Comparison of ENCODE assay signal across 19 cellular contexts in genomic region chr9:27367922-27368316, GRCh38.
A peak's percentile ranks its signal among the peaks of the same experiment; 100 is the strongest.
DNase-seq lines count a peak whose midpoint lies in the region; FAIRE-seq and TF ChIP-seq lines count a peak whose summit lies in the region.
"Had no signal": no experiment of that assay in that cellular context is flagged by ENCODE, and none has a peak within 500 bp of the region (broad histone marks: within the 10 kb centered on the region; RNA-seq: fewer than 3 reads in every experiment).

No MANE protein-coding gene starts in this region.

- no peak overlapping the region for H3K4me3 ChIP-seq in astrocyte of the spinal cord (ENCODE audit: low read depth, low read length)
- no peak overlapping the region for H3K4me3 ChIP-seq in hepatocyte
- H3K4me3 ChIP-seq: heart right ventricle, prostate gland, thyroid gland had no signal

- in situ Hi-C loops in astrocyte of the spinal cord (cut with HindIII; ENCODE audit: low sequenced_read_pairs), result no loop called here

- no peak overlapping the region for H2AFZ ChIP-seq in hepatocyte

- no peaks in the 10 kb centered on the region for H3K36me3 ChIP-seq in hepatocyte (replicated peaks; ENCODE audit: insufficient read depth, low read depth)
- H3K36me3 ChIP-seq: heart right ventricle, prostate gland, thyroid gland had no signal

- no peak for DNase-seq in GM12891 (ENCODE audit: insufficient read length, low spot score)
- peak; percentile 4 for DNase-seq in astrocyte of the spinal cord (ENCODE audit: low read depth, low spot score)
- DNase-seq in hepatocyte (ENCODE audit: low spot score), result no peak
- DNase-seq in superior temporal gyrus (ENCODE audit: extremely low spot score), result peak; percentile 59
- DNase-seq in activated naive CD4-positive, alpha-beta T cell (lab: John Stamatoyannopoulos, UW), result no peak
- no peak for DNase-seq in anterior cingulate cortex (lab: John Stamatoyannopoulos, UW)
- DNase-seq in GM19240 (ENCODE audit: insufficient read length, low spot score), result no peak
- DNase-seq in activated naive CD4-positive, alpha-beta T cell treated with anti-CD3 and anti-CD28 coated beads, Interleukin-2, amount 50 U/mL, for 16 hours, result no peak
- DNase-seq: activated gamma-delta T cell, DMS 273 treated with DMSO at 0.1 percent for 48 hours, NCI-H2081 treated with DMSO at 0.1 percent for 48 hours, NCI-H774, RPMI8226, SW 1271, thyroid gland had no signal

- no peaks in the 10 kb centered on the region for H3K27me3 ChIP-seq in hepatocyte
- H3K27me3 ChIP-seq: heart right ventricle, thyroid gland had no signal

- FAIRE-seq in GM12891 (lab: Jason Lieb, UNC), result peak; percentile 59
- FAIRE-seq: bronchial epithelial cell had no signal

- H3K9me3 ChIP-seq in hepatocyte (ENCODE audit: low read depth), result no peaks in the 10 kb centered on the region
- H3K9me3 ChIP-seq: heart right ventricle, prostate gland, thyroid gland had no signal

- no peaks in the 10 kb centered on the region for H3K9me2 ChIP-seq in hepatocyte (replicated peaks; ENCODE audit: insufficient read depth)

- H4K20me1 ChIP-seq in hepatocyte (ENCODE audit: insufficient read depth, poor library complexity, severe bottlenecking), result no peaks in the 10 kb centered on the region

- peak overlapping the region; percentile 79 for H3K27ac ChIP-seq in hepatocyte
- H3K27ac ChIP-seq: prostate gland, thyroid gland, VCaP had no signal

- peaks cover 33% of the 10 kb centered on the region for H3K79me2 ChIP-seq in hepatocyte

- 55% methylated on average over 3 of the region's 3 CpGs for WGBS in hepatocyte (ENCODE audit: low lambda C conversion rate, missing lambda C conversion rate)

- TF ChIP-seq CTCF in astrocyte of the spinal cord (IDR thresholded peaks at IDR 0.05; ENCODE audit: low read depth, low read length), result no peak
- no peak for TF ChIP-seq CTCF in hepatocyte (IDR thresholded peaks at IDR 0.05; ENCODE audit: poor library complexity)

- no peak for TF ChIP-seq POLR2A in GM12891 (IDR thresholded peaks at IDR 0.05; ENCODE audit: low read depth, low read length)

- H3K4me2 ChIP-seq in hepatocyte, result peak overlapping the region; percentile 45

- peaks cover 75% of the 10 kb centered on the region for H3K4me1 ChIP-seq in hepatocyte (ENCODE audit: insufficient read depth)
- H3K4me1 ChIP-seq: prostate gland had no signal

TF ChIP-seq in GM12891, 5 proteins besides CTCF, POLR2A, EP300 and RAD21:
- no peak for TF ChIP-seq SPI1 (IDR thresholded peaks at IDR 0.05; ENCODE audit: low read depth, low read length)
- TF ChIP-seq POLR2AphosphoS5 (IDR thresholded peaks at IDR 0.05; ENCODE audit: low read depth, low read length), result no peak
- TF ChIP-seq TAF1 (IDR thresholded peaks at IDR 0.05; ENCODE audit: low read depth, low read length), result no peak
- TF ChIP-seq POU2F2 (IDR thresholded peaks at IDR 0.05; ENCODE audit: low read depth, low read length), result no peak
- TF ChIP-seq PAX5 (IDR thresholded peaks at IDR 0.05; ENCODE audit: insufficient read depth, low read length, severe bottlenecking), result no peak

Comparison
In these comparisons a context has a peak if more than half of its experiments do, and no peak if none do; other contexts are left out.
1. DNase-seq: peak in astrocyte of the spinal cord (single experiment) and superior temporal gyrus (single experiment); none in GM12891 (single experiment), hepatocyte (single experiment), activated naive CD4-positive, alpha-beta T cell (0 of 4), anterior cingulate cortex (0 of 58), GM19240 (single experiment) and activated naive CD4-positive, alpha-beta T cell treated with anti-CD3 and anti-CD28 coated beads, Interleukin-2, amount 50 U/mL, for 16 hours (single experiment).